Comparison of ENCODE assay signal across 8 cellular contexts in genomic region chr1:89994805-89995594, GRCh38. TPM values are rescaled to one million over a fixed set of nuclear protein-coding genes. Genes with fewer than 3 reads are reported as not detected.
DNase-seq lines count a peak whose midpoint lies in the region; ATAC-seq and TF ChIP-seq lines count a peak whose summit lies in the region.

A gene with protein sequence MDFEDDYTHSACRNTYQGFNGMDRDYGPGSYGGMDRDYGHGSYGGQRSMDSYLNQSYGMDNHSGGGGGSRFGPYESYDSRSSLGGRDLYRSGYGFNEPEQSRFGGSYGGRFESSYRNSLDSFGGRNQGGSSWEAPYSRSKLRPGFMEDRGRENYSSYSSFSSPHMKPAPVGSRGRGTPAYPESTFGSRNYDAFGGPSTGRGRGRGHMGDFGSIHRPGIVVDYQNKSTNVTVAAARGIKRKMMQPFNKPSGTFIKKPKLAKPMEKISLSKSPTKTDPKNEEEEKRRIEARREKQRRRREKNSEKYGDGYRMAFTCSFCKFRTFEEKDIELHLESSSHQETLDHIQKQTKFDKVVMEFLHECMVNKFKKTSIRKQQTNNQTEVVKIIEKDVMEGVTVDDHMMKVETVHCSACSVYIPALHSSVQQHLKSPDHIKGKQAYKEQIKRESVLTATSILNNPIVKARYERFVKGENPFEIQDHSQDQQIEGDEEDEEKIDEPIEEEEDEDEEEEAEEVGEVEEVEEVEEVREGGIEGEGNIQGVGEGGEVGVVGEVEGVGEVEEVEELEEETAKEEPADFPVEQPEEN (plus strand): TSS chr1:89995110. CDS start chr1:89995258, 148 bp downstream.

- ATAC-seq in HG02870 (IDR thresholded peaks at IDR 0.05; ENCODE audit: unreplicated experiment) (peak; percentile 94), left ventricle myocardium superior (peak; percentile 99)

- no peak for TF ChIP-seq CTCF in GM13977 (IDR thresholded peaks at IDR 0.05; ENCODE audit: extremely low read depth, insufficient read depth, missing control alignments)
- peak in 2 of 4 experiments; percentile 10 to 12 for TF ChIP-seq CTCF in prostate gland (IDR thresholded peaks at IDR 0.05)

- H3K9me3 Mint-ChIP-seq in T-helper 1 cell treated with Interleukin-12 subunit alpha and Interleukin-12 subunit beta and Interleukin-4 antibody, amounts not matched to agents 30 μg/mL and 1 μg/mL, for 36 hours, result no peaks in the 10 kb centered on the region

- H3K27me3 Mint-ChIP-seq in T-helper 1 cell treated with Interleukin-12 subunit alpha and Interleukin-12 subunit beta and Interleukin-4 antibody, amounts not matched to agents 30 μg/mL and 1 μg/mL, for 36 hours (ENCODE audit: low read depth), result peaks cover 9% of the 10 kb centered on the region

- H3K4me3 ChIP-seq in prostate gland (peak within 1 kb of the TSS; percentile 80 to 89), urinary bladder (ENCODE audit: low read depth, low read length) (peak within 1 kb of the TSS; percentile 79)

- H3K36me3 Mint-ChIP-seq in T-helper 1 cell treated with Interleukin-12 subunit alpha and Interleukin-12 subunit beta and Interleukin-4 antibody, amounts not matched to agents 30 μg/mL and 1 μg/mL, for 36 hours (ENCODE audit: low read depth), result peaks cover 5% of the 10 kb centered on the region

- peak; percentile 99 for TF ChIP-seq POLR2A in prostate gland (IDR thresholded peaks at IDR 0.05)

- intact Hi-C loops in left ventricle myocardium superior (cut with micrococcal nuclease) (no loop called here), prostate gland (cut with DNase I) (no loop called here)

- peak within 1 kb of the TSS; percentile 94 for H3K27ac Mint-ChIP-seq in T-helper 1 cell treated with Interleukin-12 subunit alpha and Interleukin-12 subunit beta and Interleukin-4 antibody, amounts not matched to agents 30 μg/mL and 1 μg/mL, for 36 hours

- H3K27me3 ChIP-seq in prostate gland (replicated peaks; ENCODE audit: insufficient read depth), result no peaks in the 10 kb centered on the region

- peak within 1 kb of the TSS; percentile 97 for H3K4me3 Mint-ChIP-seq in T-helper 1 cell treated with Interleukin-12 subunit alpha and Interleukin-12 subunit beta and Interleukin-4 antibody, amounts not matched to agents 30 μg/mL and 1 μg/mL, for 36 hours

- H3K4me1 Mint-ChIP-seq in T-helper 1 cell treated with Interleukin-12 subunit alpha and Interleukin-12 subunit beta and Interleukin-4 antibody, amounts not matched to agents 30 μg/mL and 1 μg/mL, for 36 hours (ENCODE audit: low read depth), result peaks cover 24% of the 10 kb centered on the region

- H3K27ac ChIP-seq in prostate gland (peak within 1 kb of the TSS; percentile 95), urinary bladder (ENCODE audit: low read depth) (peak within 1 kb of the TSS; percentile 99)

- under 1% methylated on average over 87 of the region's 88 CpGs for WGBS in prostate gland
- under 1% methylated on average over 88 of the region's 88 CpGs for WGBS in urinary bladder

- in situ Hi-C loops in GM13977 (cut with MboI; ENCODE audit: low pct_unique_long_range_greater_than_20kb, low sequenced_read_pairs, unreplicated experiment), result loop anchor here (5.0 to 25.0 kb wide), 2 partner anchors 193 to 358 kb away; partner anchors contain the start of gene LRRC8C

- no peaks in the 10 kb centered on the region for H3K9me3 ChIP-seq in prostate gland

- DNase-seq in GM13977 (ENCODE audit: low spot score) (peak; percentile 99), NCI-H146 (lab: John Stamatoyannopoulos, UW) (peak; percentile 97), amniotic stem cell (lab: John Stamatoyannopoulos, UW) (peak; percentile 88), left ventricle myocardium superior (peak; percentile 99), prostate gland (ENCODE audit: low spot score) (peak; percentile 96)

- H3K36me3 ChIP-seq in prostate gland, result no peaks in the 10 kb centered on the region
- no peaks in the 10 kb centered on the region for H3K36me3 ChIP-seq in urinary bladder (ENCODE audit: insufficient read depth)

- H3K4me1 ChIP-seq in prostate gland (replicated peaks) (peaks cover 11% of the 10 kb centered on the region), urinary bladder (ENCODE audit: insufficient read depth) (peaks cover 4% of the 10 kb centered on the region)

RNA-seq across cellular contexts. Expression of the gene that starts here (rescaled TPM):
- total RNA-seq in left ventricle myocardium superior, result 17.0 TPM
- total RNA-seq in prostate gland, result 10 to 100 TPM; 10.6 to 16.5 TPM
- 40.4 TPM for total RNA-seq in urinary bladder
- polyA plus RNA-seq in urinary bladder, result 11.6 TPM

Comparison
In these comparisons a context has a peak if more than half of its experiments do, and no peak if none do; other contexts are left out.
1. Peak in every context shown above with its lines: DNase-seq, ATAC-seq, H3K4me3 ChIP-seq and H3K27ac ChIP-seq.